Comparison of ENCODE assay signal across 11 cellular contexts in the genomic region with DNA sequence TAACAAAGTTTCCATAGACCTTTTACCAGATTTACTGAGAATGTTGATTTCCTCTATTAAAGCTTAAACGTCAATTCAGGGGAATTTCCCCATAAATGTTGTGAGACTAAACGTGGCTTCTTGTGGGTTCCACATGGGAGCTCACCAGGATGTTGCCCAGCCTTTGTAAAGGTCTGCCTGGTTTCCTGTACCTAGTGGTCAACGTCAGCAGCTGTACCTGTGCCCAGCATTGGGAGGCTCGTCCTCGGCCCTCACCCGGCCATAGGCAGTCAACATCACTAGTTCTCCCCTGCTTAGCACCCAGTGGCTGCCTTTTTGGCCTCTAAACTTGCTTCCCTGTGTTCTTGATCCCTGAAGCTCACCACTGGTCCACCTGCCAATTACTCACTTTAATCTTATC. TPM values are rescaled to one million over a fixed set of nuclear protein-coding genes. Genes with fewer than 3 reads are reported as not detected.
DNase-seq lines count a peak whose midpoint lies in the region; ATAC-seq lines count a peak whose summit lies in the region.
"Had no signal": no experiment of that assay in that cellular context is flagged by ENCODE, and none has a peak within 500 bp of the region (broad histone marks: within the 10 kb centered on the region; RNA-seq: fewer than 3 reads in every experiment).

No MANE protein-coding gene starts in this region.

- H3K27me3 Mint-ChIP-seq in naive B cell = no peaks in the 10 kb centered on the region

- peak; percentile 92 for DNase-seq in naive B cell
- no peak for DNase-seq in NOMO-1 treated with DMSO at 0.1 percent for 48 hours (lab: John Stamatoyannopoulos, UW; ENCODE audit: unreplicated experiment)
- no peak for DNase-seq in DMS 273 treated with DMSO at 0.1 percent for 48 hours (lab: John Stamatoyannopoulos, UW)
- no peak for DNase-seq in HT-29 (ENCODE audit: low spot score)
- DNase-seq in DMS153 treated with DMSO at 0.1 percent for 48 hours (lab: John Stamatoyannopoulos, UW; ENCODE audit: unreplicated experiment) = no peak
- DNase-seq: activated gamma-delta T cell treated with Interleukin-2 at 50 U/mL for 16 hours, NCI-H345 had no signal

- ATAC-seq in GM18858 (IDR thresholded peaks at IDR 0.05; ENCODE audit: unreplicated experiment) = peak; percentile 41
- peak; percentile 54 for ATAC-seq in GM21528 (IDR thresholded peaks at IDR 0.05; ENCODE audit: low FRiP score, unreplicated experiment)
- peak; percentile 51 for ATAC-seq in HG03442 (IDR thresholded peaks at IDR 0.05; ENCODE audit: unreplicated experiment)
- peak; percentile 74 to 79 for ATAC-seq in naive B cell (ENCODE audit: low read depth in 2 of 2)

- H3K36me3 Mint-ChIP-seq in naive B cell = no peaks in the 10 kb centered on the region

- peaks cover 80 to 94% (median 85%) of the 10 kb centered on the region in 3 donors for H3K4me1 Mint-ChIP-seq in naive B cell

- H3K27ac Mint-ChIP-seq in naive B cell = peak overlapping the region; percentile 100
- H3K27ac Mint-ChIP-seq: T-helper 1 cell treated with Interleukin-12 subunit alpha and Interleukin-12 subunit beta and Interleukin-4 antibody, amounts not matched to agents 30 μg/mL and 1 μg/mL, for 36 hours had no signal

- H3K4me3 Mint-ChIP-seq in naive B cell = peak overlapping the region; percentile 61 to 90 (median 80)
- H3K4me3 Mint-ChIP-seq: T-helper 1 cell treated with Interleukin-12 subunit alpha and Interleukin-12 subunit beta and Interleukin-4 antibody, amounts not matched to agents 30 μg/mL and 1 μg/mL, for 36 hours had no signal

- peaks cover 0 to 5% (median 0%) of the 10 kb centered on the region in 7 donors for H3K9me3 Mint-ChIP-seq in naive B cell
- H3K9me3 Mint-ChIP-seq: T-helper 1 cell treated with Interleukin-12 subunit alpha and Interleukin-12 subunit beta and Interleukin-4 antibody, amounts not matched to agents 30 μg/mL and 1 μg/mL, for 36 hours had no signal

RNA-seq across cellular contexts. Expression of a gene that starts 22.1 kb away (rescaled TPM):
- 100 to 1,000 TPM in 4 of 6 donors, 10 to 100 TPM in 2; 57.0 to 622 (median 209) TPM for polyA plus RNA-seq in naive B cell (ENCODE audit: low read depth in 6 of 6)
- 0.73 and 0.99 TPM in 2 replicates for total RNA-seq in HT-29 (2014; rRNA removed; shearing (Covaris generic))
